In the genomic region with DNA sequence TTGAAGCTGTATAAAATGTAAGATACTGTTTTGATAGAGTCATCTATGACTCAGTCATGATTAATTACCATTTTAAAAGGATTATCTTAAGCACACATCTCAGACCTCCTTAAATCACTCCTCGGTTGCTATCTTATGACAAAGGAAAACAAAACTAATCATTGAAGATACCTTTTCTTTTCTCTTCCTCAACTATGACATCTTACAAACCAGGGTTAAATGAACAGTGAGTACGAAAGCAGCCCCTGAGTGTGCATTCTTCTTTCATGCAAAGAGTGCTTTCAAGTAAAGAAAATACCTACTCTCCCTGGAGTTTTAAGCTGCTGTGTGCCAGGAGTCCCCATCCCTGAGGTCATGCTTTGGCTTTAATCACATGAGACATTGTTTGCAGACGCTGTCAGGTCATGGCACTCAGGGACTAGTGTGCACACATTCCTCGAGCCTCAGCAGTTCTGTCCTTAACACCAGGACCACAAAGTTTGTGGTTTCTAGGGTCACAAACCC, we compare ENCODE assay signal across 13 cellular contexts.
DNase-seq lines count a peak whose midpoint lies in the region; ATAC-seq, FAIRE-seq and TF ChIP-seq lines count a peak whose summit lies in the region.
"Had no signal": no experiment of that assay in that cellular context is flagged by ENCODE, and none has a peak within 500 bp of the region (broad histone marks: within the 10 kb centered on the region; RNA-seq: fewer than 3 reads in every experiment).

No MANE protein-coding gene starts in this region.

- H3K9me3 ChIP-seq in A549: no peaks in the 10 kb centered on the region
- no peaks in the 10 kb centered on the region for H3K9me3 ChIP-seq in HUES48 (ENCODE audit: control insufficient read depth, insufficient read depth, low read length)

- peak overlapping the region; percentile 59 to 79 for H3K27ac ChIP-seq in A549
- H3K27ac ChIP-seq in HUES48 (ENCODE audit: low read depth, low read length): peak overlapping the region; percentile 17
- H3K27ac ChIP-seq in brain microvascular endothelial cell: peak overlapping the region; percentile 62

- no peak for TF ChIP-seq CTCF in A549 (IDR thresholded peaks at IDR 0.05)
- TF ChIP-seq CTCF in brain microvascular endothelial cell (IDR thresholded peaks at IDR 0.05; ENCODE audit: low read depth, low read length, missing control alignments): no peak

- H3K4me2 ChIP-seq in A549: peak overlapping the region; percentile 54

- FAIRE-seq in A549 (lab: Jason Lieb, UNC): no peak
- FAIRE-seq: GM19239 had no signal

- POLR2A ChIA-PET in A549 (lab: Yijun Ruan, JAX): interaction anchor here (0.6 to 1.0 kb wide), 2 partner anchors 14 to 189 kb away, joined by 3 read pairs; no protein-coding TSS in a partner anchor

- DNase-seq in A549 (ENCODE audit: low read depth in 1 of 2, low spot score in 1 of 2): peak; percentile 46 to 89
- DNase-seq in brain microvascular endothelial cell: peak; percentile 89
- DNase-seq in left lobe of liver (ENCODE audit: low spot score): no peak
- DNase-seq in T-helper 1 cell: no peak
- DNase-seq: activated T-cell treated with anti-CD3 and anti-CD28 coated beads, Interleukin-2, amount 50 U/mL, for 4 hours; naive thymus-derived CD8-positive, alpha-beta T cell; NCI-H1417 treated with DMSO at 0.1 percent for 48 hours; stimulated activated CD4-positive, alpha-beta T cell treated with anti-CD3 and anti-CD28 coated beads, Interleukin-1b, Interleukin-23, amount 100 ng/mL, for 48 hours had no signal

- no peak for TF ChIP-seq RAD21 in A549 (conservative IDR thresholded peaks at IDR 0.05 in 1 of 2, IDR thresholded peaks at IDR 0.05 in 1 of 2)

- peak; percentile 69 to 81; a peak in 4 of 5 replicates for TF ChIP-seq EP300 in A549 (IDR thresholded peaks at IDR 0.05)

- H3K4me3 ChIP-seq in A549 (no peak overlapping the region), HUES48 (ENCODE audit: low read depth, low read length) (no peak overlapping the region), brain microvascular endothelial cell (ENCODE audit: low read depth, low read length) (no peak overlapping the region)

- ATAC-seq in A549 (peak; percentile 69 to 81), left lobe of liver (peak; percentile 79), GM19463 (IDR thresholded peaks at IDR 0.05; ENCODE audit: unreplicated experiment) (no peak), GM21737 (IDR thresholded peaks at IDR 0.05; ENCODE audit: unreplicated experiment) (no peak), HG02798 (IDR thresholded peaks at IDR 0.05; ENCODE audit: poor library complexity, unreplicated experiment) (no peak)
- ATAC-seq: activated T-cell treated with anti-CD3 and anti-CD28 coated beads, Interleukin-2, amount 50 U/mL, for 4 hours; naive thymus-derived CD8-positive, alpha-beta T cell had no signal

- 0% methylated on average over 4 of the region's 4 CpGs for WGBS in A549 (ENCODE audit: missing lambda C conversion rate)

- H3K36me3 ChIP-seq in HUES48 (ENCODE audit: control insufficient read depth, insufficient read depth, low read length): no peaks in the 10 kb centered on the region
- H3K36me3 ChIP-seq in brain microvascular endothelial cell (replicated peaks): no peaks in the 10 kb centered on the region

- no peak for TF ChIP-seq POLR2A in A549 (IDR thresholded peaks at IDR 0.05; ENCODE audit: low read length)

- H3K4me1 ChIP-seq in A549 (peaks cover 43% of the 10 kb centered on the region), HUES48 (ENCODE audit: control insufficient read depth, insufficient read depth, low read length) (peaks cover 15% of the 10 kb centered on the region)

- no peak overlapping the region for H3K9ac ChIP-seq in HUES48 (ENCODE audit: low read depth, low read length)

- CTCF ChIA-PET in A549 (lab: Yijun Ruan, JAX): interaction anchor here (1.2 to 1.3 kb wide), 2 partner anchors 22 to 195 kb away, joined by 3 to 4 read pairs; a partner anchor contains a TSS

- in situ Hi-C loops in brain microvascular endothelial cell (cut with HindIII; ENCODE audit: low pct_ligation_motif_present, low sequenced_read_pairs): no loop called here

- H3K27me3 ChIP-seq in HUES48 (ENCODE audit: control insufficient read depth, insufficient read depth, low read length) (no peaks in the 10 kb centered on the region), brain microvascular endothelial cell (replicated peaks) (no peaks in the 10 kb centered on the region)

TF ChIP-seq in A549, 52 proteins besides CTCF, POLR2A, EP300 and RAD21:
- TF ChIP-seq PHF8 (IDR thresholded peaks at IDR 0.05; ENCODE audit: borderline replicate concordance, low read depth): no peak
- TF ChIP-seq FOXS1 (CRISPR knock-in tag; IDR thresholded peaks at IDR 0.05): peak; percentile 46; the same call in 1 of the 2 replicates
- no peak for TF ChIP-seq NPAS2 (CRISPR knock-in tag; IDR thresholded peaks at IDR 0.05; ENCODE audit: borderline replicate concordance)
- TF ChIP-seq HOXB5 (CRISPR knock-in tag; IDR thresholded peaks at IDR 0.05): peak; percentile 86; the same call in 1 of the 2 replicates
- peak; percentile 11; the same call in 2 of the 3 replicates for TF ChIP-seq SMC3 (IDR thresholded peaks at IDR 0.05)
- TF ChIP-seq, protein P1, sequence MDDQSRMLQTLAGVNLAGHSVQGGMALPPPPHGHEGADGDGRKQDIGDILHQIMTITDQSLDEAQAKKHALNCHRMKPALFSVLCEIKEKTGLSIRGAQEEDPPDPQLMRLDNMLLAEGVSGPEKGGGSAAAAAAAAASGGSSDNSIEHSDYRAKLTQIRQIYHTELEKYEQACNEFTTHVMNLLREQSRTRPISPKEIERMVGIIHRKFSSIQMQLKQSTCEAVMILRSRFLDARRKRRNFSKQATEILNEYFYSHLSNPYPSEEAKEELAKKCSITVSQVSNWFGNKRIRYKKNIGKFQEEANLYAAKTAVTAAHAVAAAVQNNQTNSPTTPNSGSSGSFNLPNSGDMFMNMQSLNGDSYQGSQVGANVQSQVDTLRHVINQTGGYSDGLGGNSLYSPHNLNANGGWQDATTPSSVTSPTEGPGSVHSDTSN (IDR thresholded peaks at IDR 0.05): no peak
- TF ChIP-seq, protein P2, sequence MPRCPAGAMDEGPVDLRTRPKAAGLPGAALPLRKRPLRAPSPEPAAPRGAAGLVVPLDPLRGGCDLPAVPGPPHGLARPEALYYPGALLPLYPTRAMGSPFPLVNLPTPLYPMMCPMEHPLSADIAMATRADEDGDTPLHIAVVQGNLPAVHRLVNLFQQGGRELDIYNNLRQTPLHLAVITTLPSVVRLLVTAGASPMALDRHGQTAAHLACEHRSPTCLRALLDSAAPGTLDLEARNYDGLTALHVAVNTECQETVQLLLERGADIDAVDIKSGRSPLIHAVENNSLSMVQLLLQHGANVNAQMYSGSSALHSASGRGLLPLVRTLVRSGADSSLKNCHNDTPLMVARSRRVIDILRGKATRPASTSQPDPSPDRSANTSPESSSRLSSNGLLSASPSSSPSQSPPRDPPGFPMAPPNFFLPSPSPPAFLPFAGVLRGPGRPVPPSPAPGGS (IDR thresholded peaks at IDR 0.05): peak; percentile 78; the same call in 2 of the 3 replicates
- TF ChIP-seq ZFP36 (IDR thresholded peaks at IDR 0.05; ENCODE audit: borderline replicate concordance, partially characterized antibody): no peak
- TF ChIP-seq JUN (IDR thresholded peaks at IDR 0.05): peak; percentile 43 to 70; a peak in 2 of 5 replicates
- TF ChIP-seq SREBF2 (IDR thresholded peaks at IDR 0.05): no peak
- TF ChIP-seq, protein P3, sequence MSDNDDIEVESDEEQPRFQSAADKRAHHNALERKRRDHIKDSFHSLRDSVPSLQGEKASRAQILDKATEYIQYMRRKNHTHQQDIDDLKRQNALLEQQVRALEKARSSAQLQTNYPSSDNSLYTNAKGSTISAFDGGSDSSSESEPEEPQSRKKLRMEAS (IDR thresholded peaks at IDR 0.05): peak; percentile 67
- TF ChIP-seq KDM1A (IDR thresholded peaks at IDR 0.05; ENCODE audit: low read depth): no peak
- peak; percentile 97 for TF ChIP-seq GATA3 (IDR thresholded peaks at IDR 0.05; ENCODE audit: borderline replicate concordance)
- no peak for TF ChIP-seq HOXB13 (CRISPR knock-in tag; IDR thresholded peaks at IDR 0.05; ENCODE audit: low read depth)
- TF ChIP-seq, protein P4, sequence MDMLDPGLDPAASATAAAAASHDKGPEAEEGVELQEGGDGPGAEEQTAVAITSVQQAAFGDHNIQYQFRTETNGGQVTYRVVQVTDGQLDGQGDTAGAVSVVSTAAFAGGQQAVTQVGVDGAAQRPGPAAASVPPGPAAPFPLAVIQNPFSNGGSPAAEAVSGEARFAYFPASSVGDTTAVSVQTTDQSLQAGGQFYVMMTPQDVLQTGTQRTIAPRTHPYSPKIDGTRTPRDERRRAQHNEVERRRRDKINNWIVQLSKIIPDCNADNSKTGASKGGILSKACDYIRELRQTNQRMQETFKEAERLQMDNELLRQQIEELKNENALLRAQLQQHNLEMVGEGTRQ (IDR thresholded peaks at IDR 0.05): peak; percentile 32; the same call in 1 of the 2 replicates
- TF ChIP-seq TP53 (CRISPR knock-in tag; IDR thresholded peaks at IDR 0.05): no peak
- TF ChIP-seq MAFK (IDR thresholded peaks at IDR 0.05; ENCODE audit: partially characterized antibody): peak; percentile 17
- no peak for TF ChIP-seq TFCP2L1 (CRISPR knock-in tag; IDR thresholded peaks at IDR 0.05)
- TF ChIP-seq EHF (CRISPR knock-in tag; IDR thresholded peaks at IDR 0.05): no peak
- no peak for TF ChIP-seq ZSCAN20 (CRISPR knock-in tag; IDR thresholded peaks at IDR 0.05)
- no peak for TF ChIP-seq CHD4 (IDR thresholded peaks at IDR 0.05; ENCODE audit: borderline replicate concordance)
- peak; percentile 94 for TF ChIP-seq JUNB (IDR thresholded peaks at IDR 0.05)
- TF ChIP-seq FOSL2 (IDR thresholded peaks at IDR 0.05): peak; percentile 77
- TF ChIP-seq FOSL2 (CRISPR knock-in tag; IDR thresholded peaks at IDR 0.05): peak; percentile 78
- no peak for TF ChIP-seq KDM5A (IDR thresholded peaks at IDR 0.05)
- TF ChIP-seq CEBPB (IDR thresholded peaks at IDR 0.05): peak in 1 of 2 experiments; percentile 57; a peak in 1 of 4 replicates

Comparison
In these comparisons a context has a peak if more than half of its experiments do, and no peak if none do; other contexts are left out.
1. ATAC-seq: peak in A549 (2 of 2) and left lobe of liver (single experiment); none in GM19463 (single experiment), GM21737 (single experiment) and HG02798 (single experiment).
2. DNase-seq: peak in A549 (2 of 2) and brain microvascular endothelial cell (single experiment); none in left lobe of liver (single experiment) and T-helper 1 cell (0 of 5).
3. H3K27ac ChIP-seq: peak in every context shown above with its lines; median percentile 69 in A549; 62 in brain microvascular endothelial cell; 17 in HUES48.